10 cellular contexts compared by ENCODE assay signal in the genomic region with DNA sequence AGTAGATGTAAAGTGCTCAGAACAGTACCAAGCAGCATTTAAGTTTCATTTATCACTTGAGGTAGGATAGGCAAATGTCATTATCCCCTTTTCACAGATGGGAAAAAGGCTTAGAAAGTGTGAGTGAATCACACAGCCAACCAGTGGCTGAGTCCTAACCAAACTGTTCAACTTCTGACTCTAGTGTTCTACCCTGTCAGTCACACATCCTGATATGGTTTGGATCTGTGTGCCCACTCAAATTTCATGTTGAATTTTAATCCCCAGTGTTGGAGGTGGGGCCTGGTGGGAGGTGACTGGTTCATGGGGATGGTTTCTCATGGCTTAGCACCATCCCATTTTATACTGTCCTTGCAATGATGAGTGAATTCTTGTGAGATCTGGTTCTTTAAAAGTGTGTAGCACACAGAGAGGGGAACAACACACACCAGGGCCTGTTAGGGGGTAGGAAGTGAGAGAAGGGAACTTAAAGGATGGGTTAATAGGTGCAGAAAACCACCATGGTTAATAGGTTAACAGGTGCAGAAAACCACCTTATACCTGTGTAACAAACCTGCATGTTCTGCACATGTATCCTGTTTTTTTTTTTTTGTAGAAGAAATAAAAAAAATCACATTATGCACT.
DNase-seq lines count a peak whose midpoint lies in the region; ATAC-seq and TF ChIP-seq lines count a peak whose summit lies in the region.
"Had no signal": no experiment of that assay in that cellular context is flagged by ENCODE, and none has a peak within 500 bp of the region (broad histone marks: within the 10 kb centered on the region; RNA-seq: fewer than 3 reads in every experiment).

No MANE protein-coding gene starts in this region.

- H3K4me3 ChIP-seq in osteoblast (ENCODE audit: insufficient read depth, low read length) = no peak overlapping the region

- no peaks in the 10 kb centered on the region for H3K79me2 ChIP-seq in osteoblast (ENCODE audit: insufficient read depth, low read length)

- no peaks in the 10 kb centered on the region for H3K36me3 ChIP-seq in osteoblast (ENCODE audit: insufficient read depth, low read length)

- no peak for TF ChIP-seq CTCF in osteoblast (IDR thresholded peaks at IDR 0.05; ENCODE audit: extremely low read depth, low read depth, low read length)

- H3K27ac Mint-ChIP-seq in T-helper 2 cell treated with Interferon-gamma antibody and Interleukin-4, amounts not matched to agents 5 μg/mL and 100 μg/mL, for 36 hours = no peak overlapping the region
- H3K27ac Mint-ChIP-seq: T-helper 1 cell treated with Interleukin-12 subunit alpha and Interleukin-12 subunit beta and Interleukin-4 antibody, amounts not matched to agents 30 μg/mL and 1 μg/mL, for 36 hours had no signal

- H3K9me3 Mint-ChIP-seq in T-helper 2 cell treated with Interferon-gamma antibody and Interleukin-4, amounts not matched to agents 5 μg/mL and 100 μg/mL, for 36 hours = peaks cover 11% of the 10 kb centered on the region

- H3K27me3 ChIP-seq in osteoblast (ENCODE audit: insufficient read depth, low read length) = no peaks in the 10 kb centered on the region

- peaks cover 2% of the 10 kb centered on the region for H3K27me3 Mint-ChIP-seq in T-helper 2 cell treated with Interferon-gamma antibody and Interleukin-4, amounts not matched to agents 5 μg/mL and 100 μg/mL, for 36 hours (ENCODE audit: low read depth)

- ATAC-seq in GM19324 (IDR thresholded peaks at IDR 0.05; ENCODE audit: low FRiP score, unreplicated experiment) (peak; percentile 69), HG02852 (IDR thresholded peaks at IDR 0.05; ENCODE audit: unreplicated experiment) (peak; percentile 97)

- peak overlapping the region; percentile 2 for H3K4me3 Mint-ChIP-seq in T-helper 2 cell treated with Interferon-gamma antibody and Interleukin-4, amounts not matched to agents 5 μg/mL and 100 μg/mL, for 36 hours
- H3K4me3 Mint-ChIP-seq: T-helper 1 cell treated with Interleukin-12 subunit alpha and Interleukin-12 subunit beta and Interleukin-4 antibody, amounts not matched to agents 30 μg/mL and 1 μg/mL, for 36 hours had no signal

- no peaks in the 10 kb centered on the region for H3K4me1 ChIP-seq in osteoblast (ENCODE audit: insufficient read depth, low read length)

- H3K4me1 Mint-ChIP-seq in T-helper 2 cell treated with Interferon-gamma antibody and Interleukin-4, amounts not matched to agents 5 μg/mL and 100 μg/mL, for 36 hours (ENCODE audit: low read depth) = peaks cover 12% of the 10 kb centered on the region

- no peaks in the 10 kb centered on the region for H4K20me1 ChIP-seq in osteoblast (ENCODE audit: insufficient read depth, low read length)

- H3K4me2 ChIP-seq in osteoblast (ENCODE audit: insufficient read depth, low read length) = no peak overlapping the region

- no peak overlapping the region for H2AFZ ChIP-seq in osteoblast (ENCODE audit: low read length)

- H3K27ac ChIP-seq in osteoblast (ENCODE audit: low read depth, low read length) = no peak overlapping the region

- no peaks in the 10 kb centered on the region for H3K9me3 ChIP-seq in osteoblast (ENCODE audit: low read depth, low read length)

- H3K36me3 Mint-ChIP-seq in T-helper 2 cell treated with Interferon-gamma antibody and Interleukin-4, amounts not matched to agents 5 μg/mL and 100 μg/mL, for 36 hours (ENCODE audit: low read depth) = no peaks in the 10 kb centered on the region

- DNase-seq in T-helper 2 cell treated with Interferon-gamma antibody and Interleukin-4, amounts not matched to agents 5 μg/mL and 100 μg/mL, for 36 hours (ENCODE audit: low spot score) = peak; percentile 71
- peak; percentile 53 to 59 for DNase-seq in stimulated activated CD4-positive, alpha-beta T cell treated with anti-CD3 and anti-CD28 coated beads, Interleukin-2, amount 100 ng/mL, for 24 hours
- DNase-seq in GM03348 (ENCODE audit: low spot score) = no peak
- no peak for DNase-seq in SKM-1 (lab: John Stamatoyannopoulos, UW; ENCODE audit: unreplicated experiment)
- DNase-seq in osteoblast (ENCODE audit: insufficient read length, low spot score, missing footprints) = no peak
- no peak for DNase-seq in activated CD8-positive, alpha-beta memory T cell treated with anti-CD3 and anti-CD28 coated beads for 24 hours
- DNase-seq: glutamatergic neuron had no signal

Comparison
In these comparisons a context has a peak if more than half of its experiments do, and no peak if none do; other contexts are left out.
1. DNase-seq: peak in T-helper 2 cell treated with Interferon-gamma antibody and Interleukin-4, amounts not matched to agents 5 μg/mL and 100 μg/mL, for 36 hours (single experiment) and stimulated activated CD4-positive, alpha-beta T cell treated with anti-CD3 and anti-CD28 coated beads, Interleukin-2, amount 100 ng/mL, for 24 hours (2 of 2); none in GM03348 (single experiment), SKM-1 (single experiment), osteoblast (single experiment) and activated CD8-positive, alpha-beta memory T cell treated with anti-CD3 and anti-CD28 coated beads for 24 hours (single experiment).